16 cellular contexts compared by ENCODE assay signal in the genomic region with DNA sequence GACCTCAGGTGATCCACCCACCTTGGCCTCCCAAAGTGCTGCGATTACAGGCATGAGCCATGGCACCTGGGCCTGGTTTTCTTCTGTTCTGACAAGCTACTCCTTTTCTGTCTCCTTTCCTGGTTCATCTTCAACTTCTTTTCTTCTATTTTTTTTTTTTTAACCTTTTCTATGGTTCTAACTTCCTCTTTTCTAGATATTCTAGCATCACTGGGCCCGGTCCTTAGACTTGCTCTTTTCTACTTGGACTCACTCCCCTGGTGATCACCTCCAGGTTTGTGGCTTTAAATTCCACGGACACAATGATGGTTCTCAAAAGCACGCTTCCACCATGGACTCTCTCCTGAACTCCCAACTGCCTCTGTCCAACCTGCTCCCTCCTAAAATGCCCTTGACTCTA. TPM values are rescaled to one million over a fixed set of nuclear protein-coding genes. Genes with fewer than 3 reads are reported as not detected.
DNase-seq lines count a peak whose midpoint lies in the region; ATAC-seq, FAIRE-seq and TF ChIP-seq lines count a peak whose summit lies in the region.
"Had no signal": no experiment of that assay in that cellular context is flagged by ENCODE, and none has a peak within 500 bp of the region (broad histone marks: within the 10 kb centered on the region; RNA-seq: fewer than 3 reads in every experiment).

No MANE protein-coding gene starts in this region.

- peaks cover 61 to 84% (median 73%) of the 10 kb centered on the region in 3 donors for H3K4me1 Mint-ChIP-seq in CD8-positive, alpha-beta memory T cell
- H3K4me1 Mint-ChIP-seq in astrocyte (ENCODE audit: low read depth, unreplicated experiment): peaks cover 26% of the 10 kb centered on the region

- no peak for ATAC-seq in GM21360 (IDR thresholded peaks at IDR 0.05; ENCODE audit: unreplicated experiment)
- ATAC-seq: left colon had no signal

- H3K27ac Mint-ChIP-seq in CD8-positive, alpha-beta memory T cell: peak overlapping the region; percentile 34 to 96 (median 92)
- H3K27ac Mint-ChIP-seq in astrocyte (ENCODE audit: unreplicated experiment): peak overlapping the region; percentile 22
- H3K27ac Mint-ChIP-seq: neural progenitor cell had no signal

- no peak overlapping the region for H3K4me2 ChIP-seq in astrocyte (ENCODE audit: low read length)
- H3K4me2 ChIP-seq: neural progenitor cell had no signal

- no peak for FAIRE-seq in astrocyte (lab: Jason Lieb, UNC)

- peaks cover 63% of the 10 kb centered on the region for H3K79me2 ChIP-seq in astrocyte (ENCODE audit: insufficient read depth, low read length)

- H3K27ac ChIP-seq in CD8-positive, alpha-beta memory T cell (ENCODE audit: low read depth, low read length): no peak overlapping the region
- H3K27ac ChIP-seq in astrocyte (ENCODE audit: low read depth, low read length): no peak overlapping the region
- H3K27ac ChIP-seq: cardiac muscle cell, neural progenitor cell, skin epidermis had no signal

- POLR2A ChIA-PET in AG04449 (lab: Yijun Ruan, JAX): no interaction called here
- POLR2A ChIA-PET in CD8-positive, alpha-beta memory T cell (lab: Charles Lee): interaction anchor here (0.6 to 0.9 kb wide), 2 partner anchors 44 to 77 kb away, joined by 3 to 4 read pairs; a partner anchor contains a TSS

- TF ChIP-seq CTCF in AG04449 (IDR thresholded peaks at IDR 0.05; ENCODE audit: insufficient read depth, low read length, missing control alignments): no peak
- no peak for TF ChIP-seq CTCF in NB4 (IDR thresholded peaks at IDR 0.05; ENCODE audit: low read depth, low read length)
- TF ChIP-seq CTCF in astrocyte (IDR thresholded peaks at IDR 0.05; ENCODE audit: insufficient read depth, low read depth, low read length): no peak

- TF ChIP-seq POLR2A in NB4 (IDR thresholded peaks at IDR 0.05; ENCODE audit: extremely low read depth, insufficient read length): no peak

- peak overlapping the region in 5 of 7 donors; percentile 93 to 98 (median 96) for H3K4me3 Mint-ChIP-seq in CD8-positive, alpha-beta memory T cell
- H3K4me3 Mint-ChIP-seq in astrocyte (ENCODE audit: unreplicated experiment): peak overlapping the region; percentile 98

- DNase-seq in AG04449 (ENCODE audit: low read depth, low spot score) (no peak), NB4 (ENCODE audit: low read depth) (peak; percentile 30), astrocyte (ENCODE audit: low read depth) (no peak), superior temporal gyrus (ENCODE audit: extremely low spot score) (no peak), NCI-H2196 treated with DMSO at 0.1 percent for 48 hours (lab: John Stamatoyannopoulos, UW; ENCODE audit: unreplicated experiment) (no peak), NCI-H1930 (lab: John Stamatoyannopoulos, UW) (no peak)
- DNase-seq in CD8-positive, alpha-beta memory T cell: no peak
- DNase-seq: COR-L47, glutamatergic neuron, left colon had no signal

- peaks cover 6 to 37% (median 13%) of the 10 kb centered on the region in 3 donors for H3K36me3 Mint-ChIP-seq in CD8-positive, alpha-beta memory T cell
- peaks cover 13% of the 10 kb centered on the region for H3K36me3 Mint-ChIP-seq in astrocyte (ENCODE audit: low read depth, unreplicated experiment)

- H3K27me3 ChIP-seq in CD8-positive, alpha-beta memory T cell (ENCODE audit: insufficient read depth, low read length, poor library complexity, severe bottlenecking): no peaks in the 10 kb centered on the region
- no peaks in the 10 kb centered on the region for H3K27me3 ChIP-seq in astrocyte (ENCODE audit: insufficient read depth, low read length)
- H3K27me3 ChIP-seq: cardiac muscle cell had no signal

- H3K27me3 Mint-ChIP-seq in CD8-positive, alpha-beta memory T cell: no peaks in the 10 kb centered on the region
- no peaks in the 10 kb centered on the region for H3K27me3 Mint-ChIP-seq in astrocyte (ENCODE audit: low read depth, unreplicated experiment)

- CTCF ChIA-PET in AG04449 (lab: Yijun Ruan, JAX): interaction anchor here (0.8 to 1.2 kb wide), 3 partner anchors 9 to 14 kb away, joined by 3 to 4 read pairs (median 3); no protein-coding TSS in a partner anchor
- CTCF ChIA-PET in CD8-positive, alpha-beta memory T cell (lab: Charles Lee): interaction anchor here (4.6 kb wide), 1 partner anchor 13 kb away, joined by 26 read pairs; no protein-coding TSS in a partner anchor

- no peaks in the 10 kb centered on the region for H3K36me3 ChIP-seq in CD8-positive, alpha-beta memory T cell (ENCODE audit: insufficient read depth, low read length)
- peaks cover 9% of the 10 kb centered on the region for H3K36me3 ChIP-seq in astrocyte (ENCODE audit: insufficient read depth, low read length)
- H3K36me3 ChIP-seq: cardiac muscle cell had no signal

- H3K4me3 ChIP-seq in AG04449 (ENCODE audit: low read depth, low read length): 0 out of 2 replicates have a peak overlapping the region, but pooled peaks have one; percentile 1
- no peak overlapping the region for H3K4me3 ChIP-seq in CD8-positive, alpha-beta memory T cell (ENCODE audit: low read length)
- no peak overlapping the region for H3K4me3 ChIP-seq in NB4 (ENCODE audit: low read depth, low read length)
- no peak overlapping the region for H3K4me3 ChIP-seq in astrocyte (ENCODE audit: insufficient read depth, low read depth, low read length)
- H3K4me3 ChIP-seq: cardiac muscle cell, neural progenitor cell had no signal

- peaks cover 29% of the 10 kb centered on the region for H4K20me1 ChIP-seq in astrocyte (ENCODE audit: insufficient read depth, low read length)

- no peaks in the 10 kb centered on the region for H3K9me3 Mint-ChIP-seq in CD8-positive, alpha-beta memory T cell
- H3K9me3 Mint-ChIP-seq in astrocyte (ENCODE audit: unreplicated experiment): no peaks in the 10 kb centered on the region
- H3K9me3 Mint-ChIP-seq: neural progenitor cell had no signal

- peaks cover 22% of the 10 kb centered on the region for H3K4me1 ChIP-seq in CD8-positive, alpha-beta memory T cell (ENCODE audit: insufficient read depth, low read length)
- H3K4me1 ChIP-seq in astrocyte (ENCODE audit: insufficient read depth, low read length): peaks cover 10% of the 10 kb centered on the region

- no peak overlapping the region for H3K9ac ChIP-seq in astrocyte (ENCODE audit: low read length)
- H3K9ac ChIP-seq: neural progenitor cell had no signal

- no peaks in the 10 kb centered on the region for H3K9me3 ChIP-seq in CD8-positive, alpha-beta memory T cell (ENCODE audit: low read length)
- no peaks in the 10 kb centered on the region for H3K9me3 ChIP-seq in astrocyte (ENCODE audit: insufficient read depth, low read depth, low read length)

- H2AFZ ChIP-seq in astrocyte (ENCODE audit: low read depth, low read length): no peak overlapping the region
- H2AFZ ChIP-seq: neural progenitor cell had no signal

RNA-seq across cellular contexts. Expression of a gene that starts 2.0 kb away (rescaled TPM):
- total RNA-seq in CD8-positive, alpha-beta memory T cell: 10 to 100 TPM; 36.0 to 39.8 TPM
- polyA plus RNA-seq in CD8-positive, alpha-beta memory T cell: 42.6 TPM
- 147 and 149 TPM in 2 replicates for total RNA-seq in astrocyte

RNA-seq across cellular contexts. Expression of a gene that starts 33.7 kb away (rescaled TPM):
- total RNA-seq in CD8-positive, alpha-beta memory T cell: not detected
- polyA plus RNA-seq in CD8-positive, alpha-beta memory T cell: not detected
- not detected in 2 replicates for total RNA-seq in astrocyte
- total RNA-seq: cardiac muscle cell, left colon, LHCN-M2 had no signal
- polyA plus RNA-seq: cardiac muscle cell, thymus had no signal

RNA-seq across cellular contexts. Expression of a gene that starts 41.5 kb away (rescaled TPM):
- 10 to 100 TPM; 33.7 to 35.0 TPM for total RNA-seq in CD8-positive, alpha-beta memory T cell
- 43.6 TPM for polyA plus RNA-seq in CD8-positive, alpha-beta memory T cell
- 34.5 and 37.3 TPM in 2 replicates for total RNA-seq in astrocyte
